ENCODE assay signal across 11 cellular contexts in genomic region chr7:36048141-36048901, GRCh38.
DNase-seq lines count a peak whose midpoint lies in the region; ATAC-seq and TF ChIP-seq lines count a peak whose summit lies in the region.
"Had no signal": no experiment of that assay in that cellular context is flagged by ENCODE, and none has a peak within 500 bp of the region (broad histone marks: within the 10 kb centered on the region; RNA-seq: fewer than 3 reads in every experiment).

No MANE protein-coding gene starts in this region.

- H3K4me1 Mint-ChIP-seq in chondrocyte (ENCODE audit: low read depth) (peaks cover 38% of the 10 kb centered on the region), nephron progenitor cell (peaks cover 24% of the 10 kb centered on the region)
- H3K4me1 Mint-ChIP-seq: IgD-negative memory B cell had no signal

- H3K4me3 Mint-ChIP-seq in chondrocyte (ENCODE audit: unreplicated experiment): peak overlapping the region; percentile 0
- H3K4me3 Mint-ChIP-seq in nephron progenitor cell: no peak overlapping the region
- H3K4me3 Mint-ChIP-seq: IgD-negative memory B cell; natural killer cell treated with Interleukin-12 subunit alpha and Interleukin-12 subunit beta and Interleukin-15 and Interleukin-18, amount 100 ng/mL, for 72 hours had no signal

- H3K27me3 ChIP-seq in BLaER1 treated with 17β-estradiol and CSF1 and Interleukin-3, amounts not matched to agents 10 nM and 100 nM: no peaks in the 10 kb centered on the region

- peak overlapping the region; percentile 23 for H3K27ac Mint-ChIP-seq in chondrocyte (ENCODE audit: unreplicated experiment)
- peak overlapping the region; percentile 4 for H3K27ac Mint-ChIP-seq in nephron progenitor cell
- H3K27ac Mint-ChIP-seq: natural killer cell treated with Interleukin-12 subunit alpha and Interleukin-12 subunit beta and Interleukin-15 and Interleukin-18, amount 100 ng/mL, for 72 hours had no signal

- H3K27me3 Mint-ChIP-seq in chondrocyte (ENCODE audit: low read depth): peaks cover 7% of the 10 kb centered on the region
- H3K27me3 Mint-ChIP-seq in nephron progenitor cell (ENCODE audit: low read depth, poor library complexity): peaks cover 4% of the 10 kb centered on the region

- H3K9me3 ChIP-seq in BLaER1 treated with 17β-estradiol and CSF1 and Interleukin-3, amounts not matched to agents 10 nM and 100 nM (replicated peaks in 1 of 11): no peaks in the 10 kb centered on the region; a peak in 1 of 22 replicates

- no peak overlapping the region for H3K9ac ChIP-seq in BLaER1 treated with 17β-estradiol and CSF1 and Interleukin-3, amounts not matched to agents 10 nM and 100 nM

- no peak for ATAC-seq in HG03039 (IDR thresholded peaks at IDR 0.05; ENCODE audit: unreplicated experiment)

- H3K36me3 ChIP-seq in BLaER1 treated with 17β-estradiol and CSF1 and Interleukin-3, amounts not matched to agents 10 nM and 100 nM: no peaks in the 10 kb centered on the region

- TF ChIP-seq CTCF in chondrocyte (IDR thresholded peaks at IDR 0.05) (no peak), nephron progenitor cell (IDR thresholded peaks at IDR 0.05) (no peak)

- no peak overlapping the region for H3K4me3 ChIP-seq in BLaER1 treated with 17β-estradiol and CSF1 and Interleukin-3, amounts not matched to agents 10 nM and 100 nM

- peak overlapping the region in 10 of 11 experiments; percentile 0 to 55 (median 25); a peak in 11 of 22 replicates for H3K4me2 ChIP-seq in BLaER1 treated with 17β-estradiol and CSF1 and Interleukin-3, amounts not matched to agents 10 nM and 100 nM

- H3K27ac ChIP-seq in BLaER1 treated with 17β-estradiol and CSF1 and Interleukin-3, amounts not matched to agents 10 nM and 100 nM: no peak overlapping the region
- no peak overlapping the region for H3K27ac ChIP-seq in caudate nucleus (ENCODE audit: low read depth, low read length)

- H3K4me1 ChIP-seq in BLaER1 treated with 17β-estradiol and CSF1 and Interleukin-3, amounts not matched to agents 10 nM and 100 nM: peaks cover 0 to 28% (median 11%) of the 10 kb centered on the region in 10 experiments; a peak in 12 of 20 replicates

- DNase-seq in NCI-H524 (lab: John Stamatoyannopoulos, UW) (peak; percentile 84 to 92), chondrocyte (ENCODE audit: low spot score) (no peak), nephron progenitor cell (no peak), caudate nucleus (lab: John Stamatoyannopoulos, UW) (no peak), islet precursor cell (no peak)
- no peak for DNase-seq in stimulated activated CD4-positive, alpha-beta T cell treated with anti-CD3 and anti-CD28 coated beads, Interleukin-4, amount 100 ng/mL, for 24 hours
- DNase-seq: GDM1 had no signal

- H4K20me1 ChIP-seq in BLaER1 treated with 17β-estradiol and CSF1 and Interleukin-3, amounts not matched to agents 10 nM and 100 nM: no peaks in the 10 kb centered on the region

- H3K36me3 Mint-ChIP-seq in chondrocyte (ENCODE audit: low read depth) (peaks cover 2% of the 10 kb centered on the region), nephron progenitor cell (ENCODE audit: low read depth) (no peaks in the 10 kb centered on the region)
- H3K36me3 Mint-ChIP-seq: natural killer cell treated with Interleukin-12 subunit alpha and Interleukin-12 subunit beta and Interleukin-15 and Interleukin-18, amount 100 ng/mL, for 72 hours had no signal

- H3K9me3 Mint-ChIP-seq in chondrocyte (ENCODE audit: low read depth) (peaks cover 3% of the 10 kb centered on the region), nephron progenitor cell (no peaks in the 10 kb centered on the region)
- H3K9me3 Mint-ChIP-seq: natural killer cell treated with Interleukin-12 subunit alpha and Interleukin-12 subunit beta and Interleukin-15 and Interleukin-18, amount 100 ng/mL, for 72 hours had no signal

Comparison
In these comparisons a context has a peak if more than half of its experiments do, and no peak if none do; other contexts are left out.
1. DNase-seq: peak in NCI-H524 (2 of 2); none in chondrocyte (single experiment), nephron progenitor cell (single experiment), stimulated activated CD4-positive, alpha-beta T cell treated with anti-CD3 and anti-CD28 coated beads, Interleukin-4, amount 100 ng/mL, for 24 hours (single experiment), caudate nucleus (0 of 61) and islet precursor cell (single experiment).